In genomic region chr2:161223139-161223732, GRCh38 we compare ENCODE assay signal across 9 cellular contexts.
A peak's percentile ranks its signal among the peaks of the same experiment; 100 is the strongest.
DNase-seq lines count a peak whose midpoint lies in the region; ATAC-seq and TF ChIP-seq lines count a peak whose summit lies in the region.
"Had no signal": no experiment of that assay in that cellular context is flagged by ENCODE, and none has a peak within 500 bp of the region (broad histone marks: within the 10 kb centered on the region; RNA-seq: fewer than 3 reads in every experiment).

No MANE protein-coding gene starts in this region.

- no peaks in the 10 kb centered on the region for H4K20me1 ChIP-seq in hepatocyte (ENCODE audit: insufficient read depth, poor library complexity, severe bottlenecking)

- no peaks in the 10 kb centered on the region for H3K4me1 ChIP-seq in hepatocyte (ENCODE audit: insufficient read depth)
- H3K4me1 ChIP-seq in transverse colon = peaks cover 0 to 11% (median 0%) of the 10 kb centered on the region in 4 donors

- intact Hi-C loops in Calu3 (cut with micrococcal nuclease; ENCODE audit: unreplicated experiment) = loop anchor here (2.0 to 10.0 kb wide), 2 partner anchors 50 to 722 kb away; no protein-coding TSS in a partner anchor
- intact Hi-C loops in transverse colon (cut with DNase I; ENCODE audit: low total_unique reads) = loop anchor here (5.0 kb wide), 1 partner anchor 49 kb away; no protein-coding TSS in a partner anchor

- no peak overlapping the region for H3K4me2 ChIP-seq in hepatocyte

- H3K79me2 ChIP-seq in hepatocyte = no peaks in the 10 kb centered on the region

- no peaks in the 10 kb centered on the region for H3K9me3 Mint-ChIP-seq in Calu3 (ENCODE audit: low read depth, unreplicated experiment)

- H3K4me3 ChIP-seq in WI38 (ENCODE audit: low read depth, low read length) = no peak overlapping the region
- H3K4me3 ChIP-seq in hepatocyte = no peak overlapping the region
- no peak overlapping the region for H3K4me3 ChIP-seq in transverse colon
- H3K4me3 ChIP-seq: SJSA1 had no signal

- BruUV-seq in Calu3 (replicated peaks; lab: Mats Ljungman, UMichigan) = no TSS peak

- H3K27me3 Mint-ChIP-seq in Calu3 (ENCODE audit: unreplicated experiment) = no peaks in the 10 kb centered on the region

- no peaks in the 10 kb centered on the region for H3K36me3 ChIP-seq in hepatocyte (replicated peaks; ENCODE audit: insufficient read depth, low read depth)
- H3K36me3 ChIP-seq in transverse colon = peaks cover 0 to 20% (median 4%) of the 10 kb centered on the region in 4 donors

- H3K27me3 ChIP-seq in hepatocyte (no peaks in the 10 kb centered on the region), transverse colon (no peaks in the 10 kb centered on the region)
- H3K27me3 ChIP-seq: SJSA1 had no signal

- no peak overlapping the region for H3K4me3 Mint-ChIP-seq in Calu3 (ENCODE audit: low read depth, unreplicated experiment)

- H3K36me3 Mint-ChIP-seq in Calu3 (ENCODE audit: insufficient read depth, unreplicated experiment) = peaks cover 5% of the 10 kb centered on the region

- CTCF ChIA-PET in Calu3 (lab: Charles Lee) = interaction anchor here (0.5 to 1.0 kb wide), 2 partner anchors 13 to 51 kb away, joined by 3 to 4 read pairs; no protein-coding TSS in a partner anchor

- no peak overlapping the region for H3K27ac ChIP-seq in hepatocyte
- no peak overlapping the region for H3K27ac ChIP-seq in transverse colon
- H3K27ac ChIP-seq: SJSA1 had no signal

- WGBS in hepatocyte (ENCODE audit: low lambda C conversion rate, missing lambda C conversion rate) = 66% methylated on average over 3 of the region's 3 CpGs
- WGBS in transverse colon (ENCODE audit: low coverage in 1 of 2), 2 donors = 78 to 79% methylated on average over 3 of the region's 3 CpGs

- no peak overlapping the region for H3K27ac Mint-ChIP-seq in Calu3 (ENCODE audit: unreplicated experiment)

- H3K9me3 ChIP-seq in hepatocyte (ENCODE audit: low read depth) (no peaks in the 10 kb centered on the region), transverse colon (no peaks in the 10 kb centered on the region)
- H3K9me3 ChIP-seq: SJSA1 had no signal

- peak; percentile 64 for ATAC-seq in GM18907 (IDR thresholded peaks at IDR 0.05; ENCODE audit: unreplicated experiment)
- ATAC-seq in HG03045 (IDR thresholded peaks at IDR 0.05; ENCODE audit: unreplicated experiment) = no peak

- no peak for TF ChIP-seq POLR2A in transverse colon (IDR thresholded peaks at IDR 0.05)

- no peaks in the 10 kb centered on the region for H3K4me1 Mint-ChIP-seq in Calu3 (ENCODE audit: low read depth, unreplicated experiment)

- H3K9me2 ChIP-seq in hepatocyte (replicated peaks; ENCODE audit: insufficient read depth) = no peaks in the 10 kb centered on the region

- in situ Hi-C loops in transverse colon (cut with MboI; ENCODE audit: low pct_ligation_motif_present in 1 of 4, low pct_unique_long_range_greater_than_20kb in 1 of 4, low sequenced_read_pairs in 3 of 4) = loop anchor here in 2 of 4 donors (10.0 kb wide), 1 partner anchor 52 kb away; no protein-coding TSS in a partner anchor

- no peak for TF ChIP-seq EP300 in transverse colon (IDR thresholded peaks at IDR 0.05; ENCODE audit: low read depth)

- DNase-seq in Calu3 = peak; percentile 12
- peak; percentile 40 for DNase-seq in LHCN-M2 (ENCODE audit: low read depth)
- peak; percentile 53 for DNase-seq in hepatocyte (ENCODE audit: low spot score)
- no peak for DNase-seq in transverse colon
- DNase-seq in stimulated activated CD4-positive, alpha-beta T cell treated with anti-CD3 and anti-CD28 coated beads, Interleukin-2, amount 100 ng/mL, for 24 hours = no peak

- H2AFZ ChIP-seq in hepatocyte = no peak overlapping the region

- TF ChIP-seq CTCF in Calu3 (IDR thresholded peaks at IDR 0.05; ENCODE audit: unreplicated experiment) (peak; percentile 40), WI38 (IDR thresholded peaks at IDR 0.05; ENCODE audit: low read depth, low read length) (peak; percentile 48; the same call in 1 of the 2 replicates), hepatocyte (IDR thresholded peaks at IDR 0.05; ENCODE audit: poor library complexity) (peak; percentile 73), transverse colon (IDR thresholded peaks at IDR 0.05) (peak; percentile 67 to 82 (median 70))

Comparison
In these comparisons a context has a peak if more than half of its experiments do, and no peak if none do; other contexts are left out.
1. DNase-seq: peak in Calu3 (single experiment), LHCN-M2 (single experiment) and hepatocyte (single experiment); none in transverse colon (single experiment) and stimulated activated CD4-positive, alpha-beta T cell treated with anti-CD3 and anti-CD28 coated beads, Interleukin-2, amount 100 ng/mL, for 24 hours (0 of 2).
2. Peak in every context shown above with its lines, with median percentiles within 50 percentile points of each other: CTCF ChIP-seq.